ENCODE assay signal across 1 cellular context in genomic region chr1:227785812-227786608, GRCh38.
TF ChIP-seq lines count a peak whose summit lies in the region.

No MANE protein-coding gene starts in this region.

TF ChIP-seq in WTC11, 78 proteins besides CTCF, POLR2A, EP300 and RAD21 (continued from another document):
- TF ChIP-seq, protein P1, sequence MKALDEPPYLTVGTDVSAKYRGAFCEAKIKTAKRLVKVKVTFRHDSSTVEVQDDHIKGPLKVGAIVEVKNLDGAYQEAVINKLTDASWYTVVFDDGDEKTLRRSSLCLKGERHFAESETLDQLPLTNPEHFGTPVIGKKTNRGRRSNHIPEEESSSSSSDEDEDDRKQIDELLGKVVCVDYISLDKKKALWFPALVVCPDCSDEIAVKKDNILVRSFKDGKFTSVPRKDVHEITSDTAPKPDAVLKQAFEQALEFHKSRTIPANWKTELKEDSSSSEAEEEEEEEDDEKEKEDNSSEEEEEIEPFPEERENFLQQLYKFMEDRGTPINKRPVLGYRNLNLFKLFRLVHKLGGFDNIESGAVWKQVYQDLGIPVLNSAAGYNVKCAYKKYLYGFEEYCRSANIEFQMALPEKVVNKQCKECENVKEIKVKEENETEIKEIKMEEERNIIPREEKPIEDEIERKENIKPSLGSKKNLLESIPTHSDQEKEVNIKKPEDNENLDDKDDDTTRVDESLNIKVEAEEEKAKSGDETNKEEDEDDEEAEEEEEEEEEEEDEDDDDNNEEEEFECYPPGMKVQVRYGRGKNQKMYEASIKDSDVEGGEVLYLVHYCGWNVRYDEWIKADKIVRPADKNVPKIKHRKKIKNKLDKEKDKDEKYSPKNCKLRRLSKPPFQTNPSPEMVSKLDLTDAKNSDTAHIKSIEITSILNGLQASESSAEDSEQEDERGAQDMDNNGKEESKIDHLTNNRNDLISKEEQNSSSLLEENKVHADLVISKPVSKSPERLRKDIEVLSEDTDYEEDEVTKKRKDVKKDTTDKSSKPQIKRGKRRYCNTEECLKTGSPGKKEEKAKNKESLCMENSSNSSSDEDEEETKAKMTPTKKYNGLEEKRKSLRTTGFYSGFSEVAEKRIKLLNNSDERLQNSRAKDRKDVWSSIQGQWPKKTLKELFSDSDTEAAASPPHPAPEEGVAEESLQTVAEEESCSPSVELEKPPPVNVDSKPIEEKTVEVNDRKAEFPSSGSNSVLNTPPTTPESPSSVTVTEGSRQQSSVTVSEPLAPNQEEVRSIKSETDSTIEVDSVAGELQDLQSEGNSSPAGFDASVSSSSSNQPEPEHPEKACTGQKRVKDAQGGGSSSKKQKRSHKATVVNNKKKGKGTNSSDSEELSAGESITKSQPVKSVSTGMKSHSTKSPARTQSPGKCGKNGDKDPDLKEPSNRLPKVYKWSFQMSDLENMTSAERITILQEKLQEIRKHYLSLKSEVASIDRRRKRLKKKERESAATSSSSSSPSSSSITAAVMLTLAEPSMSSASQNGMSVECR (CRISPR knock-in tag; IDR thresholded peaks at IDR 0.05; ENCODE audit: borderline replicate concordance) = no peak
- no peak for TF ChIP-seq JAZF1 (CRISPR knock-in tag; IDR thresholded peaks at IDR 0.05)
TF ChIP-seq in WTC11: peak in this region for 0.
